8 cellular contexts compared by ENCODE assay signal in the genomic region with DNA sequence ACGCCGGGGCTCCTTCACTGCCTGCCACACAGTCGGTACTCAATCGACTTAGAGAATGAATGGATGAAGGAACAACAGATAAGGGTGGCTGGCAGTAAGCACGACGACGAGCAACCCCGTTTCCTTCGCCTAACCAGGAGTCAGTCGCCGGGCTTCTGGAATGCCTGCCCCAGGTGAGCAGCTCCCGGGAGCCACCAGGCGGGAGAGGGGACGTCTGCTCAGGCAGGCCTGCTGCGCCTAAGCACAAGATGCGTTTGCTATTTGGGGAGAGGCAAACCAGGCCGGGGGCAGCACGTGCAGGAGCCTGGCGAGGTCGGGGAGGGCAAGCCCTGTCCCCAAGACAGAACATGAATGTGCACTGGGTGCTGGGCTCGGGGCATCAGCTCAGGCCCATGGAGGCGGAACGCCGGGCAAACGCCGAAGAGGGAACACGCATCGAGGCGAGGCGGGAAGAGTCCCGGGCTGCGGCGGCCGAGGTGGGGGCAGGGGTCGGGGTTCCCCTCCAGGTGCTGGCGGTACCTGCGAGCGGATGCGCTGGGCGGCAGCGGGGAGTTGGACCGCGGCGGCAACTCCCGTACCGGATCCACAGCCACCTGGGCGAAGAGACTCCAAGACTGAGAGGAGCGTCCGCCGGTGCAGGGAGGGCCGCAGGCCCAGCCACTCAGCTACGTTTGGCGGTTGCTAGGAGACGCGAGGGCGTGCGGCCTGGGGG. TPM values are rescaled to one million over a fixed set of nuclear protein-coding genes. Genes with fewer than 3 reads are reported as not detected.
DNase-seq lines count a peak whose midpoint lies in the region; ATAC-seq and TF ChIP-seq lines count a peak whose summit lies in the region.

Gene CFAP92 (minus strand): TSS at position 616 of the 712 bp plus-strand sequence. CDS start 772 bp downstream, outside the sequence.

- peak within 1 kb of the TSS; percentile 50 for H3K4me3 ChIP-seq in A673 (ENCODE audit: low read depth, low read length, poor library complexity, severe bottlenecking)
- H3K4me3 ChIP-seq in epithelial cell of esophagus (ENCODE audit: low read length), result peak within 1 kb of the TSS; percentile 41
- H3K4me3 ChIP-seq in mucosa of rectum (ENCODE audit: low read length in 2 of 2), result peak within 1 kb of the TSS; percentile 57 to 62

- H3K27ac ChIP-seq in A673 (ENCODE audit: low read depth, low read length, poor library complexity, severe bottlenecking) (no peak within 1 kb of the TSS), mucosa of rectum (ENCODE audit: low read depth in 2 of 2, low read length in 2 of 2) (no peak within 1 kb of the TSS)

- no TSS peak for BruUV-seq in A673 (replicated peaks; lab: Mats Ljungman, UMichigan)

- H3K36me3 ChIP-seq in A673 (ENCODE audit: insufficient read depth, low read length, poor library complexity, severe bottlenecking) (no peaks in the 10 kb centered on the region), mucosa of rectum (ENCODE audit: control insufficient read depth in 2 of 2, insufficient read depth in 2 of 2, low read length in 2 of 2) (no peaks in the 10 kb centered on the region)

- TF ChIP-seq CTCF in A673 (conservative IDR thresholded peaks at IDR 0.05; ENCODE audit: low read depth, low read length), result no peak
- TF ChIP-seq CTCF in epithelial cell of esophagus (IDR thresholded peaks at IDR 0.05; ENCODE audit: insufficient read depth, low read depth, low read length, missing control alignments), result no peak

- ATAC-seq in GM19035 (IDR thresholded peaks at IDR 0.05; ENCODE audit: unreplicated experiment) (peak; percentile 90), HG03460 (IDR thresholded peaks at IDR 0.05; ENCODE audit: unreplicated experiment) (peak; percentile 84)

- no peaks in the 10 kb centered on the region for H3K27me3 ChIP-seq in A673 (replicated peaks; ENCODE audit: insufficient read depth, low read depth, low read length, poor library complexity)
- peaks cover 7 to 14% of the 10 kb centered on the region in 2 donors for H3K27me3 ChIP-seq in mucosa of rectum (ENCODE audit: control insufficient read depth in 2 of 2, insufficient read depth in 2 of 2, low read length in 2 of 2)

- POLR2A ChIA-PET in A673 (lab: Charles Lee; ENCODE audit: low non-redundant PET), result interaction anchor here (0.5 kb wide), 1 partner anchor 71 kb away, joined by 7 read pairs; no protein-coding TSS in a partner anchor

- H3K4me1 ChIP-seq in A673 (ENCODE audit: insufficient read depth, low read length, poor library complexity, severe bottlenecking), result peaks cover 6% of the 10 kb centered on the region
- H3K4me1 ChIP-seq in mucosa of rectum (ENCODE audit: control insufficient read depth in 2 of 2, insufficient read depth in 2 of 2, low read length in 2 of 2), result peaks cover 8 to 11% of the 10 kb centered on the region in 2 donors

- intact Hi-C loops in A673 (cut with micrococcal nuclease; ENCODE audit: unreplicated experiment), result no loop called here

- CTCF ChIA-PET in A673 (lab: Charles Lee), result interaction anchor here (1.1 to 1.8 kb wide), 2 partner anchors 24 to 60 kb away, joined by 3 to 11 read pairs; no protein-coding TSS in a partner anchor

- H3K9me3 ChIP-seq in A673 (ENCODE audit: low read depth, low read length, poor library complexity, severe bottlenecking), result no peaks in the 10 kb centered on the region
- H3K9me3 ChIP-seq in mucosa of rectum (ENCODE audit: control insufficient read depth in 2 of 2, low read length in 2 of 2), result no peaks in the 10 kb centered on the region

- DNase-seq in A673 (ENCODE audit: low spot score) (peak; percentile 85), NCI-H82 treated with DMSO at 0.1 percent for 48 hours (lab: John Stamatoyannopoulos, UW; ENCODE audit: unreplicated experiment) (peak; percentile 70), epithelial cell of esophagus (ENCODE audit: low read depth) (peak; percentile 87)
- peak; percentile 95 for DNase-seq in activated CD8-positive, alpha-beta memory T cell treated with anti-CD3 and anti-CD28 coated beads, Interleukin-2, amount 50 U/mL, for 48 hours
- peak; percentile 87 for DNase-seq in stimulated activated CD8-positive, alpha-beta memory T cell treated with anti-CD3 and anti-CD28 coated beads, Interleukin-2, amount 100 ng/mL, for 1 hour (ENCODE audit: low read depth in 2 of 2)

- H3K9ac ChIP-seq in mucosa of rectum (ENCODE audit: low read depth in 1 of 2, low read length in 2 of 2), result peak within 1 kb of the TSS; percentile 6 to 46

RNA-seq across cellular contexts. Expression of gene CFAP92, which starts in this region (rescaled TPM):
- total RNA-seq in A673 (2021), result 0.26 TPM in 1 of 2 replicates, not detected in the other

Comparison
In these comparisons a context has a peak if more than half of its experiments do, and no peak if none do; other contexts are left out.
1. Peak in DNase-seq and H3K4me3 ChIP-seq in A673; RNA of the gene not detected or under 1 TPM.